Comparison of ENCODE assay signal across 1 cellular context in the genomic region with DNA sequence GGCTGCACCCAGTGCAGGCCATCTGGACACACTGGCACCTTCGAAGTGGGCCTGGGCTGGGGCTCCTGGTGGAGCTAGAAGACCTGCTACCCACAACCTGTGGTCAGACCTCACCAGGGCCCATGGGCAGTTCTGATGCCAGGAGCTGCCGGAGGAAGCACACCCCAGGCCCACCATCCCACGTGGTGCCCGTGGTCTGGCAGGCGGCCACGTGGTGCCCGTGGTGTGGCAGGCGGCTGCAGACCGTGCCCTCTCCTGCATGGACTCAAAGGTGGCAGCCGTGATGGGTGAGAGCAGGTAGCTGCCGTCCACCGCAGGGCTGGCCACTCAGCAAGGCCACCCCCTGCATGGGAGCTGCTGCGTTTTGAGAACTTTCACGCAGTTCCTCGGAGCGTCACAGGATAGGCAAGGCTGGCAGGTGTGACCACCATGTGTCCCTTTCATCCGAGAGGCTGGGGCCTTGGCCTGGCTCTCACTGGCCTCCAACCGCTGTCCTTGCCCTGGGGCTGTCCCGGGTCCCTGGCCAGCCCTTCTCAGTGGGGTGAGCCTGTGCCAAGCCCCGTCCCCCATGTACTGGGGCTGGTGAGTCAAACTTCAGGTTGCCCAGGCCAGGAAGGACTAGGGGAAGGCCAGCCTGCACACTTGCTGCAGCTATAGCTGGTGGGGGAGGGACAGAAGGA.
TF ChIP-seq lines count a peak whose summit lies in the region.

No MANE protein-coding gene starts in this region.

TF ChIP-seq in endothelial cell of umbilical vein, 7 proteins besides CTCF, POLR2A, EP300 and RAD21:
- peak; percentile 12 for TF ChIP-seq EZH2 (IDR thresholded peaks at IDR 0.05; ENCODE audit: borderline replicate concordance, low read depth, low read length, severe bottlenecking)
- TF ChIP-seq, protein P1, sequence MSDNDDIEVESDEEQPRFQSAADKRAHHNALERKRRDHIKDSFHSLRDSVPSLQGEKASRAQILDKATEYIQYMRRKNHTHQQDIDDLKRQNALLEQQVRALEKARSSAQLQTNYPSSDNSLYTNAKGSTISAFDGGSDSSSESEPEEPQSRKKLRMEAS (IDR thresholded peaks at IDR 0.05; ENCODE audit: insufficient read depth, insufficient read length) = no peak
